Comparison of ENCODE assay signal across 10 cellular contexts in genomic region chr17:78716292-78716691, GRCh38.
DNase-seq lines count a peak whose midpoint lies in the region; ATAC-seq, FAIRE-seq and TF ChIP-seq lines count a peak whose summit lies in the region.
"Had no signal": no experiment of that assay in that cellular context is flagged by ENCODE, and none has a peak within 500 bp of the region (broad histone marks: within the 10 kb centered on the region; RNA-seq: fewer than 3 reads in every experiment).

No MANE protein-coding gene starts in this region.

- no peaks in the 10 kb centered on the region for H3F3A ChIP-seq in PC-3 (ENCODE audit: low read length, unreplicated experiment)

- WGBS in pancreas, 2 donors = 6 to 17% methylated on average over 1 of the region's 1 CpG

- BruUV-seq in PC-3 (replicated peaks; lab: Mats Ljungman, UMichigan) = no TSS peak

- H3K27ac ChIP-seq in CD8-positive, alpha-beta T cell (ENCODE audit: low read depth, low read length) = no peak overlapping the region
- H3K27ac ChIP-seq in PC-3 (ENCODE audit: low read length) (no peak overlapping the region), cingulate gyrus (ENCODE audit: low read depth, low read length) (peak overlapping the region; percentile 95), pancreas (peak overlapping the region in 3 of 4 donors; percentile 64 to 74 (median 72))

- H3K27me3 ChIP-seq in CD8-positive, alpha-beta T cell (ENCODE audit: insufficient read depth, low read length) = no peaks in the 10 kb centered on the region
- H3K27me3 ChIP-seq in PC-3 (ENCODE audit: low read length) = no peaks in the 10 kb centered on the region
- H3K27me3 ChIP-seq in pancreas = no peaks in the 10 kb centered on the region

- H3K4me3 ChIP-seq in CD8-positive, alpha-beta T cell (ENCODE audit: low read depth, low read length) = no peak overlapping the region
- H3K4me3 ChIP-seq in PC-3 (ENCODE audit: low read length) = peak overlapping the region; percentile 65; the same call in 1 of the 2 replicates
- H3K4me3 ChIP-seq in pancreas = peak overlapping the region in 2 of 4 donors; percentile 35 to 48

- CTCF ChIA-PET in CD8-positive, alpha-beta T cell (lab: Charles Lee) = interaction anchor here (1.0 to 2.6 kb wide), 7 partner anchors 9 to 83 kb away, joined by 3 to 9 read pairs (median 5); no protein-coding TSS in a partner anchor
- CTCF ChIA-PET in PC-3 (lab: Charles Lee) = interaction anchor here (0.6 kb wide), 1 partner anchor 789 kb away, joined by 3 read pairs; no protein-coding TSS in a partner anchor

- FAIRE-seq in pancreas (lab: Jason Lieb, UNC) = no peak
- FAIRE-seq: G401.6 had no signal

- H3K79me2 ChIP-seq in PC-3 (ENCODE audit: low read length) = peaks cover 65% of the 10 kb centered on the region

- peak overlapping the region; percentile 84 for H2AFZ ChIP-seq in PC-3 (ENCODE audit: low read length)

- no peaks in the 10 kb centered on the region for H3K36me3 ChIP-seq in CD8-positive, alpha-beta T cell (ENCODE audit: insufficient read depth, low read length)
- H3K36me3 ChIP-seq in PC-3 (ENCODE audit: low read depth, low read length) = no peaks in the 10 kb centered on the region
- H3K36me3 ChIP-seq in pancreas = no peaks in the 10 kb centered on the region

- ATAC-seq in CD8-positive, alpha-beta T cell = no peak
- ATAC-seq in PC-3 = no peak
- ATAC-seq in pancreas = no peak
- no peak for ATAC-seq in GM18511 (IDR thresholded peaks at IDR 0.05; ENCODE audit: unreplicated experiment)
- ATAC-seq in GM21423 (IDR thresholded peaks at IDR 0.05; ENCODE audit: unreplicated experiment) = no peak

- H3K4me3 Mint-ChIP-seq in CD8-positive, alpha-beta T cell = peak overlapping the region; percentile 61

- no peaks in the 10 kb centered on the region for H3K27me3 Mint-ChIP-seq in CD8-positive, alpha-beta T cell (ENCODE audit: low read depth)

- peak overlapping the region; percentile 88 for H3K4me2 ChIP-seq in PC-3 (ENCODE audit: low read length)

- TF ChIP-seq CTCF in CD8-positive, alpha-beta T cell (IDR thresholded peaks at IDR 0.05) = no peak
- TF ChIP-seq CTCF in PC-3 (conservative IDR thresholded peaks at IDR 0.05; ENCODE audit: low read depth, low read length) = no peak
- TF ChIP-seq CTCF in pancreas (IDR thresholded peaks at IDR 0.05) = no peak

- H3K4me1 Mint-ChIP-seq in CD8-positive, alpha-beta T cell (ENCODE audit: low read depth) = peaks cover 90% of the 10 kb centered on the region

- no peaks in the 10 kb centered on the region for H3K9me3 Mint-ChIP-seq in CD8-positive, alpha-beta T cell

- intact Hi-C loops in CD8-positive, alpha-beta T cell (cut with DNase I, micrococcal nuclease) = no loop called here
- intact Hi-C loops in PC-3 (cut with micrococcal nuclease) = no loop called here
- intact Hi-C loops in pancreas (cut with DNase I) = no loop called here

- H3K36me3 Mint-ChIP-seq in CD8-positive, alpha-beta T cell = peaks cover 14% of the 10 kb centered on the region

- H3K9me3 ChIP-seq in CD8-positive, alpha-beta T cell (ENCODE audit: low read length) = no peaks in the 10 kb centered on the region
- H3K9me3 ChIP-seq in PC-3 (ENCODE audit: low read length) = no peaks in the 10 kb centered on the region
- H3K9me3 ChIP-seq in pancreas = no peaks in the 10 kb centered on the region

- DNase-seq in CD8-positive, alpha-beta T cell = no peak
- DNase-seq in PC-3 (no peak), pancreas (no peak), C1 segment of cervical spinal cord (lab: John Stamatoyannopoulos, UW) (no peak)
- DNase-seq in activated CD8-positive, alpha-beta memory T cell treated with anti-CD3 and anti-CD28 coated beads for 24 hours = no peak
- DNase-seq: activated CD4-positive, CD25-positive, alpha-beta regulatory T cell had no signal

- no peaks in the 10 kb centered on the region for H4K20me1 ChIP-seq in PC-3 (ENCODE audit: low read length)

- peak overlapping the region; percentile 23 for H3K27ac Mint-ChIP-seq in CD8-positive, alpha-beta T cell

- POLR2A ChIA-PET in CD8-positive, alpha-beta T cell (lab: Charles Lee) = interaction anchor here (0.8 to 1.9 kb wide), 4 partner anchors 24 to 758 kb away, joined by 3 to 9 read pairs (median 4); partner anchors contain the start of gene TNRC6C
- POLR2A ChIA-PET in PC-3 (lab: Charles Lee; ENCODE audit: unreplicated experiment) = no interaction called here

- no peaks in the 10 kb centered on the region for H3K9me2 ChIP-seq in PC-3 (replicated peaks; ENCODE audit: low read length)

- H3K4me1 ChIP-seq in CD8-positive, alpha-beta T cell (ENCODE audit: insufficient read depth, low read length) = peaks cover 80% of the 10 kb centered on the region
- H3K4me1 ChIP-seq in PC-3 (ENCODE audit: insufficient read depth, low read length) (peaks cover 28% of the 10 kb centered on the region), pancreas (peaks cover 5 to 33% (median 17%) of the 10 kb centered on the region in 3 donors)

- H3K9ac ChIP-seq in PC-3 (ENCODE audit: low read length) = peak overlapping the region; percentile 62

Comparison
In these comparisons a context has a peak if more than half of its experiments do, and no peak if none do; other contexts are left out.
1. H3K27ac ChIP-seq: peak in cingulate gyrus (single experiment) and pancreas (3 of 4); none in CD8-positive, alpha-beta T cell (single experiment) and PC-3 (single experiment).